Comparison of ENCODE assay signal across 1 cellular context in the genomic region with DNA sequence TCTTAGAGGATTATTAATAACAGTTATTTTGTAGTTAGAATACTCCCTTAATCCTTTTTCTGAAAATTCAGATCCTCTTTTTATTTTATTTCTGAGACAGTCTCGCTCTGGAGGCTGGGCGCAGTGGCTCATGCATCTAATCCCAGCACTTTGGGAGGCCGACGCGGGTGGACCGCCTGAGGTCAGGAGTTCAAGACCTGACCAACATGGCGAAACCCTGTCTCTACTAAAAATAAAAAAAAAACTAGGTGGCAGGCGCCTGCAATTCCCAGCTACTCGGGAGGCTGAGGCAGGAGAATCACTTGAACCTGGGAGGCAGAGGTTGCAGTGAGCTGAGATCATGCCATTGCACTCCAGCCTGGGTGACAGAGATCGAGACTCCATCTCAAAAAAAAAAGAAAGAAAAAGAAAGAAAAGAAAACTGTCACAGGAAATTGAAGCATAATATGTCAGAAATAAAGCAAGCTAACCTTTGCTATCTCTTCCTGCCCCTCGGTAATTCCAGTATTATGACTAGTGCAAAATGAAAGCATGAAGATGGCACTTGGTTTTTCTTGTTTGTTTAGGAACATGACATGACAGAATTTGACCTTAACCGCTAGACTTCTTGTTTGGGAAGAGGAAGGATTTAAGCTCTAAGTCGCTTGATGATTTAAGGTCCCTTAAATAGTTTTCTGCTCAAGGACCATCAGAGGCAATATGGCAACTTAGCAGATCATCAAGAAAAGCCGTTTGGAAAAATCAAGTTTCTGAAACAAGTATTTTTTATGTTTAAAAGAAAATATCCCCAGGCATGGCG.
TF ChIP-seq lines count a peak whose summit lies in the region.

No MANE protein-coding gene starts in this region.

TF ChIP-seq in H1, 55 proteins besides CTCF, POLR2A, EP300 and RAD21:
- TF ChIP-seq EGR1 (IDR thresholded peaks at IDR 0.05; ENCODE audit: borderline replicate concordance, low read depth, low read length) (no peak), YY1 (IDR thresholded peaks at IDR 0.05; ENCODE audit: low read depth, low read length) (no peak), RXRA (IDR thresholded peaks at IDR 0.05; ENCODE audit: insufficient read depth, low read depth, low read length) (no peak), HDAC2 (IDR thresholded peaks at IDR 0.05; ENCODE audit: borderline replicate concordance in 1 of 2, low read depth in 2 of 2, low read length in 2 of 2) (no peak), SP4 (IDR thresholded peaks at IDR 0.05; ENCODE audit: low read length) (no peak), PHF8 (conservative IDR thresholded peaks at IDR 0.05; ENCODE audit: low read depth, low read length) (no peak)
TF ChIP-seq in H1: peak in this region for 0.
